In genomic region chr5:62569466-62569865, GRCh38 we compare ENCODE assay signal across 22 cellular contexts. TPM values are rescaled to one million over a fixed set of nuclear protein-coding genes. Genes with fewer than 3 reads are reported as not detected.
DNase-seq lines count a peak whose midpoint lies in the region; ATAC-seq, FAIRE-seq and TF ChIP-seq lines count a peak whose summit lies in the region.
"Had no signal": no experiment of that assay in that cellular context is flagged by ENCODE, and none has a peak within 500 bp of the region (broad histone marks: within the 10 kb centered on the region; RNA-seq: fewer than 3 reads in every experiment).

No MANE protein-coding gene starts in this region.

- TF ChIP-seq CTCF in GM13977 (IDR thresholded peaks at IDR 0.05; ENCODE audit: extremely low read depth, insufficient read depth, missing control alignments) (no peak), astrocyte (IDR thresholded peaks at IDR 0.05; ENCODE audit: insufficient read depth, low read depth, low read length) (no peak), ascending aorta (IDR thresholded peaks at IDR 0.05) (no peak), PC-3 (conservative IDR thresholded peaks at IDR 0.05; ENCODE audit: low read depth, low read length) (no peak), thyroid gland (IDR thresholded peaks at IDR 0.05) (no peak)

- DNase-seq in GM13977 (ENCODE audit: low spot score) (peak; percentile 13), astrocyte (ENCODE audit: low read depth) (peak; percentile 18), iris pigment epithelial cell (ENCODE audit: low read depth) (peak; percentile 30), ascending aorta (ENCODE audit: low spot score in 2 of 2) (no peak), PC-3 (no peak), thyroid gland (no peak)
- DNase-seq: activated CD8-positive, alpha-beta memory T cell treated with anti-CD3 and anti-CD28 coated beads, Interleukin-2, amount 10 ng/mL, durations not matched to agents 7 days and 5 days; activated naive CD4-positive, alpha-beta T cell; CD8-positive, alpha-beta memory T cell; DMS79; HCEC 1CT; hippocampal formation; NCI-H1436 treated with DMSO at 0.1 percent for 48 hours; NCI-H2171; NCI-H526 treated with DMSO at 0.1 percent for 48 hours; stimulated activated CD4-positive, alpha-beta T cell treated with anti-CD3 and anti-CD28 coated beads, Interleukin-12 subunit alpha, Interleukin-12 subunit beta, amount 100 ng/mL, for 4 hours; T1000 had no signal

- H3K27ac Mint-ChIP-seq in astrocyte (ENCODE audit: unreplicated experiment) = peak overlapping the region; percentile 13
- H3K27ac Mint-ChIP-seq: activated CD8-positive, alpha-beta memory T cell treated with anti-CD3 and anti-CD28 coated beads, Interleukin-2, amount 10 ng/mL, durations not matched to agents 7 days and 5 days; brain; CD8-positive, alpha-beta memory T cell had no signal

- H3K36me3 Mint-ChIP-seq in astrocyte (ENCODE audit: low read depth, unreplicated experiment) = peaks cover 21% of the 10 kb centered on the region

- in situ Hi-C loops in GM13977 (cut with MboI; ENCODE audit: low pct_unique_long_range_greater_than_20kb, low sequenced_read_pairs, unreplicated experiment) = no loop called here

- CTCF ChIA-PET in PC-3 (lab: Charles Lee) = no interaction called here

- POLR2A ChIA-PET in PC-3 (lab: Charles Lee; ENCODE audit: unreplicated experiment) = no interaction called here

- H3K4me1 ChIP-seq in astrocyte (ENCODE audit: insufficient read depth, low read length) (no peaks in the 10 kb centered on the region), ascending aorta (no peaks in the 10 kb centered on the region), PC-3 (ENCODE audit: insufficient read depth, low read length) (no peaks in the 10 kb centered on the region), thyroid gland (no peaks in the 10 kb centered on the region)
- H3K4me1 ChIP-seq: right atrium auricular region had no signal

- H3K9ac ChIP-seq in astrocyte (ENCODE audit: low read length) (no peak overlapping the region), PC-3 (ENCODE audit: low read length) (no peak overlapping the region)

- no TSS peak for BruUV-seq in PC-3 (replicated peaks; lab: Mats Ljungman, UMichigan)

- no peak overlapping the region for H3K27ac ChIP-seq in astrocyte (ENCODE audit: low read depth, low read length)
- no peak overlapping the region for H3K27ac ChIP-seq in ascending aorta
- H3K27ac ChIP-seq in PC-3 (ENCODE audit: low read length) = no peak overlapping the region
- no peak overlapping the region for H3K27ac ChIP-seq in thyroid gland
- H3K27ac ChIP-seq: coronary artery, right atrium auricular region had no signal

- H3K4me2 ChIP-seq in astrocyte (ENCODE audit: low read length) (no peak overlapping the region), PC-3 (ENCODE audit: low read length) (no peak overlapping the region)

- peaks cover 7% of the 10 kb centered on the region for H3K4me1 Mint-ChIP-seq in astrocyte (ENCODE audit: low read depth, unreplicated experiment)

- intact Hi-C loops in ascending aorta (cut with DNase I) = no loop called here
- intact Hi-C loops in PC-3 (cut with micrococcal nuclease) = no loop called here
- intact Hi-C loops in thyroid gland (cut with DNase I) = no loop called here

- H4K20me1 ChIP-seq in astrocyte (ENCODE audit: insufficient read depth, low read length) = no peaks in the 10 kb centered on the region
- no peaks in the 10 kb centered on the region for H4K20me1 ChIP-seq in PC-3 (ENCODE audit: low read length)

- WGBS in thyroid gland, 2 donors = 80 to 89% methylated on average over 1 of the region's 1 CpG

- H3K9me3 ChIP-seq in astrocyte (ENCODE audit: insufficient read depth, low read depth, low read length) = no peaks in the 10 kb centered on the region
- H3K9me3 ChIP-seq in ascending aorta = peaks cover 0 to 11% of the 10 kb centered on the region in 2 donors
- no peaks in the 10 kb centered on the region for H3K9me3 ChIP-seq in PC-3 (ENCODE audit: low read length)
- H3K9me3 ChIP-seq in thyroid gland = no peaks in the 10 kb centered on the region

- H3F3A ChIP-seq in PC-3 (ENCODE audit: low read length, unreplicated experiment) = no peaks in the 10 kb centered on the region

- H3K27me3 Mint-ChIP-seq in astrocyte (ENCODE audit: low read depth, unreplicated experiment) = no peaks in the 10 kb centered on the region
- H3K27me3 Mint-ChIP-seq: activated CD8-positive, alpha-beta memory T cell treated with anti-CD3 and anti-CD28 coated beads, Interleukin-2, amount 10 ng/mL, durations not matched to agents 7 days and 5 days; brain; CD8-positive, alpha-beta memory T cell had no signal

- no peak overlapping the region for H3K4me3 Mint-ChIP-seq in astrocyte (ENCODE audit: unreplicated experiment)
- H3K4me3 Mint-ChIP-seq: activated CD8-positive, alpha-beta memory T cell treated with anti-CD3 and anti-CD28 coated beads, Interleukin-2, amount 10 ng/mL, durations not matched to agents 7 days and 5 days; brain; CD8-positive, alpha-beta memory T cell had no signal

- H3K79me2 ChIP-seq in astrocyte (ENCODE audit: insufficient read depth, low read length) = no peaks in the 10 kb centered on the region
- no peaks in the 10 kb centered on the region for H3K79me2 ChIP-seq in PC-3 (ENCODE audit: low read length)

- TF ChIP-seq POLR2A in thyroid gland (IDR thresholded peaks at IDR 0.05) = no peak

- no peak overlapping the region for H3K4me3 ChIP-seq in astrocyte (ENCODE audit: insufficient read depth, low read depth, low read length)
- H3K4me3 ChIP-seq in ascending aorta = no peak overlapping the region
- no peak overlapping the region for H3K4me3 ChIP-seq in PC-3 (ENCODE audit: low read length)
- H3K4me3 ChIP-seq in thyroid gland (replicated peaks in 1 of 3) = no peak overlapping the region
- H3K4me3 ChIP-seq: coronary artery, right atrium auricular region had no signal

- peaks cover 8% of the 10 kb centered on the region for H3K9me3 Mint-ChIP-seq in astrocyte (ENCODE audit: unreplicated experiment)

- H3K27me3 ChIP-seq in astrocyte (ENCODE audit: insufficient read depth, low read length) (no peaks in the 10 kb centered on the region), ascending aorta (no peaks in the 10 kb centered on the region), PC-3 (ENCODE audit: low read length) (no peaks in the 10 kb centered on the region), thyroid gland (no peaks in the 10 kb centered on the region)
- H3K27me3 ChIP-seq: right atrium auricular region had no signal

- no peak for FAIRE-seq in astrocyte (lab: Jason Lieb, UNC)

- H2AFZ ChIP-seq in astrocyte (ENCODE audit: low read depth, low read length) (no peak overlapping the region), PC-3 (ENCODE audit: low read length) (no peak overlapping the region)

- H3K9me2 ChIP-seq in PC-3 (replicated peaks; ENCODE audit: low read length) = no peaks in the 10 kb centered on the region

- peaks cover 3% of the 10 kb centered on the region for H3K36me3 ChIP-seq in astrocyte (ENCODE audit: insufficient read depth, low read length)
- peaks cover 17 to 26% of the 10 kb centered on the region in 2 donors for H3K36me3 ChIP-seq in ascending aorta
- H3K36me3 ChIP-seq in PC-3 (ENCODE audit: low read depth, low read length) = peaks cover 17% of the 10 kb centered on the region
- H3K36me3 ChIP-seq in thyroid gland = no peaks in the 10 kb centered on the region

- ATAC-seq in HG02610 (IDR thresholded peaks at IDR 0.05; ENCODE audit: unreplicated experiment) (peak; percentile 75), GM19328 (IDR thresholded peaks at IDR 0.05; ENCODE audit: unreplicated experiment) (no peak), PC-3 (no peak)
- ATAC-seq: activated CD8-positive, alpha-beta memory T cell treated with anti-CD3 and anti-CD28 coated beads, Interleukin-2, amount 10 ng/mL, durations not matched to agents 7 days and 5 days had no signal

RNA-seq across cellular contexts. Expression of gene LRRC70, which starts 9.2 kb away (rescaled TPM):
- 0.64 and 0.72 TPM in 2 replicates for total RNA-seq in astrocyte
- 11.8 TPM for total RNA-seq in ascending aorta
- 1.5 and 1.6 TPM in 2 replicates for total RNA-seq in PC-3 (2014; rRNA removed)
- total RNA-seq in thyroid gland = 10 to 100 TPM in 2 of 4 donors, 1 to 10 TPM in 2; 8.0 to 15.3 (median 10.4) TPM

Comparison
In these comparisons a context has a peak if more than half of its experiments do, and no peak if none do; other contexts are left out.
1. DNase-seq: peak in GM13977 (single experiment), astrocyte (single experiment) and iris pigment epithelial cell (single experiment); none in ascending aorta (0 of 2), PC-3 (single experiment) and thyroid gland (0 of 2).